ENCODE assay signal across 12 cellular contexts in the genomic region with DNA sequence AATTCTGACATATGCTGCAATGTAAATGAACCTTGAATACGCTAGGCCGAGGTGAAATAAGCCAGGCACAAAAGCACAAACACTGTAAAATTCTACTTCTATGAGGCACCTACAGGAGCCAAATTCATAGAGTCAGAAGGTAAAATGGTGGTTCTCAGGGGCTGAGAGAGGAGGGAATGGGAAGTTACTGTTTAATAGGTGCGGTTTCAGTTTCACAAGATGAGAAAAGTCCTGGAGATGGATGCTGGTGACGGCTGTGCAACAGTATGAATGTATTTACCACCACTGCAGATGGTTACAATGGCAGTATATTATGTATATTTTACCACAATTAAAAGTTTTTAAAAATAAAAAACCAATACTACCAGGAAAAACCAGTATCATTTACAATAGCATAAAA. TPM values are rescaled to one million over a fixed set of nuclear protein-coding genes. Genes with fewer than 3 reads are reported as not detected.
DNase-seq lines count a peak whose midpoint lies in the region; ATAC-seq and TF ChIP-seq lines count a peak whose summit lies in the region.
"Had no signal": no experiment of that assay in that cellular context is flagged by ENCODE, and none has a peak within 500 bp of the region (broad histone marks: within the 10 kb centered on the region; RNA-seq: fewer than 3 reads in every experiment).

No MANE protein-coding gene starts in this region.

- H3K9me3 ChIP-seq in CD4-positive, alpha-beta T cell (ENCODE audit: control insufficient read depth, low read length) = no peaks in the 10 kb centered on the region
- H3K9me3 ChIP-seq in suprapubic skin = no peaks in the 10 kb centered on the region
- H3K9me3 ChIP-seq: uterus had no signal

- H3K27ac ChIP-seq in CD4-positive, alpha-beta T cell (ENCODE audit: low read depth, low read length) = no peak overlapping the region
- H3K27ac ChIP-seq in KMS-11 (no peak overlapping the region), suprapubic skin (no peak overlapping the region)
- H3K27ac ChIP-seq: uterus had no signal

- peaks cover 14% of the 10 kb centered on the region; the same call in 1 of the 2 replicates for H3K79me2 ChIP-seq in KMS-11 (ENCODE audit: insufficient read depth, low read depth)

- peaks cover 22% of the 10 kb centered on the region for H3K36me3 Mint-ChIP-seq in CD4-positive, alpha-beta T cell (ENCODE audit: low read depth)
- H3K36me3 Mint-ChIP-seq in T-cell (peaks cover 6% of the 10 kb centered on the region), natural killer cell (no peaks in the 10 kb centered on the region)

- intact Hi-C loops in CD4-positive, alpha-beta T cell (cut with DNase I, micrococcal nuclease) = loop anchor here in 1 of 2 experiments (5.0 kb wide), 1 partner anchor 357 kb away; no protein-coding TSS in a partner anchor
- intact Hi-C loops in natural killer cell (cut with micrococcal nuclease) = no loop called here

- peak overlapping the region; percentile 99 for H3K27ac Mint-ChIP-seq in CD4-positive, alpha-beta T cell
- H3K27ac Mint-ChIP-seq in T-cell = peak overlapping the region; percentile 73 to 100
- H3K27ac Mint-ChIP-seq in natural killer cell = peak overlapping the region; percentile 97 to 100
- H3K27ac Mint-ChIP-seq: activated naive CD4-positive, alpha-beta T cell treated with anti-CD3 and anti-CD28 coated beads, Interleukin-2, amount 50 U/mL, for 72 hours had no signal

- H3K4me3 Mint-ChIP-seq in CD4-positive, alpha-beta T cell = peak overlapping the region; percentile 40
- H3K4me3 Mint-ChIP-seq in T-cell = peak overlapping the region in 2 of 3 donors; percentile 43 to 99
- H3K4me3 Mint-ChIP-seq in natural killer cell = no peak overlapping the region

- H3K4me2 ChIP-seq in KMS-11 = peak overlapping the region; percentile 100; the same call in 1 of the 2 replicates

- no peak for TF ChIP-seq POLR2A in suprapubic skin (IDR thresholded peaks at IDR 0.05)

- WGBS in suprapubic skin = 95% methylated on average over 4 of the region's 4 CpGs

- H4K20me1 ChIP-seq in KMS-11 (ENCODE audit: insufficient read depth) = no peaks in the 10 kb centered on the region

- TF ChIP-seq EP300 in suprapubic skin (IDR thresholded peaks at IDR 0.05) = no peak

- no peak overlapping the region for H3K9ac ChIP-seq in KMS-11

- POLR2A ChIA-PET in CD4-positive, alpha-beta T cell (lab: Charles Lee) = interaction anchor here (7.6 kb wide), 1 partner anchor 9 kb away, joined by 231 read pairs; no protein-coding TSS in a partner anchor
- POLR2A ChIA-PET in T-cell (lab: Charles Lee) = no interaction called here

- no peaks in the 10 kb centered on the region for H3K27me3 ChIP-seq in CD4-positive, alpha-beta T cell (ENCODE audit: control insufficient read depth, insufficient read depth, low read length)
- H3K27me3 ChIP-seq in KMS-11 (ENCODE audit: insufficient read depth, low read depth) (no peaks in the 10 kb centered on the region), suprapubic skin (no peaks in the 10 kb centered on the region)
- H3K27me3 ChIP-seq: uterus had no signal

- H3K36me3 ChIP-seq in KMS-11 (ENCODE audit: insufficient read depth) = no peaks in the 10 kb centered on the region
- no peaks in the 10 kb centered on the region for H3K36me3 ChIP-seq in suprapubic skin
- H3K36me3 ChIP-seq: uterus had no signal

- H3K4me3 ChIP-seq in KMS-11 (IDR thresholded peaks at IDR 0.05; ENCODE audit: insufficient read depth, low read depth, low read length) = no peak overlapping the region
- no peak overlapping the region for H3K4me3 ChIP-seq in suprapubic skin
- H3K4me3 ChIP-seq: uterus had no signal

- ATAC-seq in CD4-positive, alpha-beta T cell (ENCODE audit: poor library complexity) = no peak
- no peak for ATAC-seq in T-cell (replicated peaks in 1 of 4)
- ATAC-seq in natural killer cell = no peak
- ATAC-seq: activated naive CD4-positive, alpha-beta T cell treated with anti-CD3 and anti-CD28 coated beads, Interleukin-2, amount 50 U/mL, for 72 hours had no signal

- H2AFZ ChIP-seq in KMS-11 (ENCODE audit: low read depth) = no peak overlapping the region

- no peaks in the 10 kb centered on the region for H3K9me3 Mint-ChIP-seq in CD4-positive, alpha-beta T cell
- H3K9me3 Mint-ChIP-seq in T-cell = no peaks in the 10 kb centered on the region
- H3K9me3 Mint-ChIP-seq in natural killer cell = no peaks in the 10 kb centered on the region
- H3K9me3 Mint-ChIP-seq: activated naive CD4-positive, alpha-beta T cell treated with anti-CD3 and anti-CD28 coated beads, Interleukin-2, amount 50 U/mL, for 72 hours had no signal

- no peak for TF ChIP-seq CTCF in CD4-positive, alpha-beta T cell (IDR thresholded peaks at IDR 0.05)
- TF ChIP-seq CTCF in KMS-11 (conservative IDR thresholded peaks at IDR 0.05; ENCODE audit: low read depth, low read length) (no peak), natural killer cell (IDR thresholded peaks at IDR 0.05) (no peak), suprapubic skin (IDR thresholded peaks at IDR 0.05) (no peak)

- H3K27me3 Mint-ChIP-seq in CD4-positive, alpha-beta T cell = no peaks in the 10 kb centered on the region
- H3K27me3 Mint-ChIP-seq in T-cell (no peaks in the 10 kb centered on the region), natural killer cell (ENCODE audit: low read depth in 2 of 2) (no peaks in the 10 kb centered on the region)

- DNase-seq in CD4-positive, alpha-beta T cell = no peak
- no peak for DNase-seq in T-cell
- DNase-seq in natural killer cell = no peak
- no peak for DNase-seq in AG08396 (ENCODE audit: low spot score)
- no peak for DNase-seq in iPS-NIHi7 (ENCODE audit: extremely low spot score)
- no peak for DNase-seq in suprapubic skin (ENCODE audit: low spot score in 2 of 2)
- DNase-seq: NCI-H1694; NCI-H524; stimulated activated CD8-positive, alpha-beta memory T cell treated with anti-CD3 and anti-CD28 coated beads, Interleukin-4, amount 100 ng/mL, for 48 hours had no signal

- peaks cover 74% of the 10 kb centered on the region for H3K4me1 Mint-ChIP-seq in CD4-positive, alpha-beta T cell (ENCODE audit: low read depth)
- H3K4me1 Mint-ChIP-seq in T-cell (peaks cover 78 to 81% (median 79%) of the 10 kb centered on the region in 3 donors), natural killer cell (peaks cover 70 to 74% of the 10 kb centered on the region in 2 donors)

- H3K4me1 ChIP-seq in KMS-11 (ENCODE audit: low read depth, poor library complexity, severe bottlenecking) = peaks cover 42% of the 10 kb centered on the region
- H3K4me1 ChIP-seq in suprapubic skin = peaks cover 70% of the 10 kb centered on the region

- CTCF ChIA-PET in CD4-positive, alpha-beta T cell (lab: Charles Lee) = interaction anchor here (1.0 to 1.6 kb wide), 2 partner anchors 10 kb away, joined by 5 to 7 read pairs; no protein-coding TSS in a partner anchor
- CTCF ChIA-PET in T-cell (lab: Charles Lee) = no interaction called here

RNA-seq across cellular contexts. Expression of a gene that starts 4.0 kb away (rescaled TPM):
- total RNA-seq in CD4-positive, alpha-beta T cell = 100 to 1,000 TPM; 161 to 171 TPM
- total RNA-seq in T-cell = 100 to 1,000 TPM; 159 to 198 (median 181) TPM
- 100 to 1,000 TPM; 169 to 207 (median 171) TPM for total RNA-seq in natural killer cell
- 100 to 1,000 TPM in 1 of 4 donors, 10 to 100 TPM in 3; 52.4 to 101 (median 70.0) TPM for total RNA-seq in suprapubic skin
